8 cellular contexts compared by ENCODE assay signal in the genomic region with DNA sequence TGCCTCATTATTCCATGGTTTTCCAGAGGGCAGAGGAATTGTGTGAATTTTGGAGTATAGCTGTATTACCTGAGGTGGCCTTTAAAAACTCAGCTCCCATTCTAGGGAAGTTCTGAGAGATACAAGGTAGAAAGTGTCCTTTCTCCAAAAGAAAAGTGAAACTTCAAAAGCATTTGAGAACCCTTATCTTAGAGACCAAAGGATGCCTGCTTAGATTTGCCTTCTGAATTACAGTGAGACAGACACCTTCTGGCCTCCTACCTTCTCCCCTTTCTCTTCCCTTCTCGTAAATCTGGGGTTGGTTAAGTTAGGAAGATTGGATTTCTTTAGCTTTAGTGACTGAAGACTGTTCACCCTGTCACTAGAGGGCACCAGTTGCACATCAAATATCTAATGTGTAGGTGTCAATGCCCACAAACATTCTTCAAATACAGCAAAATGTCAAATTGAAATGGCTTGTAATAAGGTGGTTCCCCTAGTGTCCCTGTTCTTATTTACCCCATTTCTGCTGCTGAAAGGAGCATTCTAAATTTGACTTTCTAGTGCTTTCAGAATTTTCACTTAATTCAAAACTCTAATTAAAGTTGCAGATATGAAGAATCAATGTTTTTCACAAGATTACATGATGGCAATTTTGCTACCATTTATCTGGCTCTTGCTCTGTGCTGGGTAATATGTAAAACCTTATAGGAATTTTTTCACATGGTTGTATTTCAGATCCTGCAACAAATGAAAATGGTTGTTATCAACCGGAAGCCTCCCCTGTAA. TPM values are rescaled to one million over a fixed set of nuclear protein-coding genes. Genes with fewer than 3 reads are reported as not detected.
DNase-seq lines count a peak whose midpoint lies in the region; ATAC-seq and TF ChIP-seq lines count a peak whose summit lies in the region.

No MANE protein-coding gene starts in this region.

- peak overlapping the region; percentile 14 for H2AFZ ChIP-seq in mammary epithelial cell (ENCODE audit: low read depth, low read length)

- H3K4me2 ChIP-seq in mammary epithelial cell (ENCODE audit: insufficient read depth, low read depth, low read length) = no peak overlapping the region

- CTCF ChIA-PET in mammary epithelial cell (lab: Charles Lee; ENCODE audit: low non-redundant PET) = interaction anchor here (0.5 to 0.7 kb wide), 5 partner anchors 70 to 1531 kb away, joined by 3 to 7 read pairs (median 3); no protein-coding TSS in a partner anchor

- BruUV-seq in mammary epithelial cell (replicated peaks; lab: Mats Ljungman, UMichigan) = no TSS peak

- ATAC-seq in Right ventricle myocardium superior (ENCODE audit: poor library complexity) = peak; percentile 83
- ATAC-seq in Right ventricle myocardium inferior = no peak
- peak; percentile 86 for ATAC-seq in SK-N-SH treated with all-trans-retinoic acid at 6 μM for 48 hours
- peak; percentile 86 for ATAC-seq in left colon

- dilution Hi-C loops in mammary epithelial cell (cut with HindIII; ENCODE audit: low sequenced_read_pairs) = no loop called here

- no peaks in the 10 kb centered on the region for H3K36me3 ChIP-seq in mammary epithelial cell (ENCODE audit: insufficient read depth, low read length)

- H3K9ac ChIP-seq in mammary epithelial cell (ENCODE audit: insufficient read depth, low read length) = no peak overlapping the region

- DNase-seq in Right ventricle myocardium superior = no peak
- no peak for DNase-seq in Right ventricle myocardium inferior (ENCODE audit: missing footprints)
- DNase-seq in HFF-Myc (ENCODE audit: extremely low read depth, low read depth) = peak; percentile 40
- DNase-seq in MV-4-11 (lab: John Stamatoyannopoulos, UW) = peak; percentile 56
- DNase-seq in mammary epithelial cell = peak; percentile 44
- DNase-seq in left colon = peak in 1 of 2 donors; percentile 54
- DNase-seq in stimulated activated CD4-positive, alpha-beta T cell treated with anti-CD3 and anti-CD28 coated beads, TNF-alpha, amount 100 ng/mL, for 24 hours (ENCODE audit: low read depth in 3 of 3) = peak; percentile 8 to 45 (median 17)

- intact Hi-C loops in Right ventricle myocardium superior (cut with DNase I) (loop anchor here (2.0 kb wide), 1 partner anchor 637 kb away; no protein-coding TSS in a partner anchor), Right ventricle myocardium inferior (cut with DNase I) (loop anchor here (1.0 to 10.0 kb wide), 5 partner anchors 161 to 640 kb away; a partner anchor contains a TSS), mammary epithelial cell (cut with micrococcal nuclease) (loop anchor here (1.0 to 10.0 kb wide), 6 partner anchors 182 to 1281 kb away; a partner anchor contains a TSS), left colon (cut with DNase I, micrococcal nuclease) (no loop called here)

- no peaks in the 10 kb centered on the region for H3K9me3 ChIP-seq in mammary epithelial cell (replicated peaks; ENCODE audit: insufficient read depth, low read length)

- TF ChIP-seq CTCF in HFF-Myc (IDR thresholded peaks at IDR 0.05; ENCODE audit: low read depth, low read length, missing control alignments) = peak; percentile 65
- peak; percentile 62 to 73 for TF ChIP-seq CTCF in mammary epithelial cell (conservative IDR thresholded peaks at IDR 0.05 in 1 of 2, IDR thresholded peaks at IDR 0.05 in 1 of 2; ENCODE audit: extremely low read depth in 1 of 2, insufficient read depth in 1 of 2, low read depth in 1 of 2, low read length in 2 of 2)

- H4K20me1 ChIP-seq in mammary epithelial cell (ENCODE audit: insufficient read depth, low read length) = no peaks in the 10 kb centered on the region

- no peak overlapping the region for H3K4me3 ChIP-seq in HFF-Myc (replicated peaks; ENCODE audit: low read depth, low read length)
- no peak overlapping the region for H3K4me3 ChIP-seq in mammary epithelial cell (replicated peaks in 1 of 3; ENCODE audit: insufficient read depth in 1 of 3, low read depth in 2 of 3, low read length in 3 of 3)

- H3K27me3 ChIP-seq in mammary epithelial cell (ENCODE audit: insufficient read depth, low read length) = no peaks in the 10 kb centered on the region

- 46% methylated on average over 2 of the region's 2 CpGs for WGBS in mammary epithelial cell (ENCODE audit: low coverage, missing lambda C conversion rate)

- H3K27ac ChIP-seq in mammary epithelial cell (ENCODE audit: insufficient read depth, low read depth, low read length) = no peak overlapping the region

- no peaks in the 10 kb centered on the region for H3K4me1 ChIP-seq in mammary epithelial cell (ENCODE audit: insufficient read depth, low read length)

- no peaks in the 10 kb centered on the region for H3K79me2 ChIP-seq in mammary epithelial cell (ENCODE audit: insufficient read depth, low read length)

- in situ Hi-C loops in mammary epithelial cell (cut with MboI; ENCODE audit: low sequenced_read_pairs in 2 of 2) = loop anchor here (10.0 kb wide), 1 partner anchor 641 kb away; no protein-coding TSS in a partner anchor

TF ChIP-seq in SK-N-SH treated with all-trans-retinoic acid at 6 μM for 48 hours, 23 proteins besides CTCF, POLR2A, EP300 and RAD21 (continues in another document):
- TF ChIP-seq TCF4 (CRISPR knock-in tag; IDR thresholded peaks at IDR 0.05; ENCODE audit: borderline replicate concordance) = no peak
- TF ChIP-seq ZNF565 (CRISPR knock-in tag; conservative IDR thresholded peaks at IDR 0.05; ENCODE audit: low read depth) = no peak
- no peak for TF ChIP-seq ZFP3 (CRISPR knock-in tag; IDR thresholded peaks at IDR 0.05)
- TF ChIP-seq SNAI2 (CRISPR knock-in tag; IDR thresholded peaks at IDR 0.05) = no peak
- TF ChIP-seq ZC3H10 (CRISPR knock-in tag; IDR thresholded peaks at IDR 0.05) = no peak
- TF ChIP-seq ARNTL (CRISPR knock-in tag; IDR thresholded peaks at IDR 0.05; ENCODE audit: borderline replicate concordance, low read depth) = no peak
- no peak for TF ChIP-seq CSDC2 (CRISPR knock-in tag; IDR thresholded peaks at IDR 0.05)
- TF ChIP-seq, protein P1, sequence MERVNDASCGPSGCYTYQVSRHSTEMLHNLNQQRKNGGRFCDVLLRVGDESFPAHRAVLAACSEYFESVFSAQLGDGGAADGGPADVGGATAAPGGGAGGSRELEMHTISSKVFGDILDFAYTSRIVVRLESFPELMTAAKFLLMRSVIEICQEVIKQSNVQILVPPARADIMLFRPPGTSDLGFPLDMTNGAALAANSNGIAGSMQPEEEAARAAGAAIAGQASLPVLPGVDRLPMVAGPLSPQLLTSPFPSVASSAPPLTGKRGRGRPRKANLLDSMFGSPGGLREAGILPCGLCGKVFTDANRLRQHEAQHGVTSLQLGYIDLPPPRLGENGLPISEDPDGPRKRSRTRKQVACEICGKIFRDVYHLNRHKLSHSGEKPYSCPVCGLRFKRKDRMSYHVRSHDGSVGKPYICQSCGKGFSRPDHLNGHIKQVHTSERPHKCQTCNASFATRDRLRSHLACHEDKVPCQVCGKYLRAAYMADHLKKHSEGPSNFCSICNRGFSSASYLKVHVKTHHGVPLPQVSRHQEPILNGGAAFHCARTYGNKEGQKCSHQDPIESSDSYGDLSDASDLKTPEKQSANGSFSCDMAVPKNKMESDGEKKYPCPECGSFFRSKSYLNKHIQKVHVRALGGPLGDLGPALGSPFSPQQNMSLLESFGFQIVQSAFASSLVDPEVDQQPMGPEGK (CRISPR knock-in tag; IDR thresholded peaks at IDR 0.05; ENCODE audit: borderline replicate concordance) = no peak
- no peak for TF ChIP-seq ZFP30 (CRISPR knock-in tag; IDR thresholded peaks at IDR 0.05)
- no peak for TF ChIP-seq RARB (CRISPR knock-in tag; IDR thresholded peaks at IDR 0.05)
- TF ChIP-seq, protein P2, sequence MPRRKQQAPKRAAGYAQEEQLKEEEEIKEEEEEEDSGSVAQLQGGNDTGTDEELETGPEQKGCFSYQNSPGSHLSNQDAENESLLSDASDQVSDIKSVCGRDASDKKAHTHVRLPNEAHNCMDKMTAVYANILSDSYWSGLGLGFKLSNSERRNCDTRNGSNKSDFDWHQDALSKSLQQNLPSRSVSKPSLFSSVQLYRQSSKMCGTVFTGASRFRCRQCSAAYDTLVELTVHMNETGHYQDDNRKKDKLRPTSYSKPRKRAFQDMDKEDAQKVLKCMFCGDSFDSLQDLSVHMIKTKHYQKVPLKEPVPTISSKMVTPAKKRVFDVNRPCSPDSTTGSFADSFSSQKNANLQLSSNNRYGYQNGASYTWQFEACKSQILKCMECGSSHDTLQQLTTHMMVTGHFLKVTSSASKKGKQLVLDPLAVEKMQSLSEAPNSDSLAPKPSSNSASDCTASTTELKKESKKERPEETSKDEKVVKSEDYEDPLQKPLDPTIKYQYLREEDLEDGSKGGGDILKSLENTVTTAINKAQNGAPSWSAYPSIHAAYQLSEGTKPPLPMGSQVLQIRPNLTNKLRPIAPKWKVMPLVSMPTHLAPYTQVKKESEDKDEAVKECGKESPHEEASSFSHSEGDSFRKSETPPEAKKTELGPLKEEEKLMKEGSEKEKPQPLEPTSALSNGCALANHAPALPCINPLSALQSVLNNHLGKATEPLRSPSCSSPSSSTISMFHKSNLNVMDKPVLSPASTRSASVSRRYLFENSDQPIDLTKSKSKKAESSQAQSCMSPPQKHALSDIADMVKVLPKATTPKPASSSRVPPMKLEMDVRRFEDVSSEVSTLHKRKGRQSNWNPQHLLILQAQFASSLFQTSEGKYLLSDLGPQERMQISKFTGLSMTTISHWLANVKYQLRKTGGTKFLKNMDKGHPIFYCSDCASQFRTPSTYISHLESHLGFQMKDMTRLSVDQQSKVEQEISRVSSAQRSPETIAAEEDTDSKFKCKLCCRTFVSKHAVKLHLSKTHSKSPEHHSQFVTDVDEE (CRISPR knock-in tag; IDR thresholded peaks at IDR 0.05) = no peak
- no peak for TF ChIP-seq BACH2 (CRISPR knock-in tag; IDR thresholded peaks at IDR 0.05; ENCODE audit: borderline replicate concordance)
- TF ChIP-seq, protein P3, sequence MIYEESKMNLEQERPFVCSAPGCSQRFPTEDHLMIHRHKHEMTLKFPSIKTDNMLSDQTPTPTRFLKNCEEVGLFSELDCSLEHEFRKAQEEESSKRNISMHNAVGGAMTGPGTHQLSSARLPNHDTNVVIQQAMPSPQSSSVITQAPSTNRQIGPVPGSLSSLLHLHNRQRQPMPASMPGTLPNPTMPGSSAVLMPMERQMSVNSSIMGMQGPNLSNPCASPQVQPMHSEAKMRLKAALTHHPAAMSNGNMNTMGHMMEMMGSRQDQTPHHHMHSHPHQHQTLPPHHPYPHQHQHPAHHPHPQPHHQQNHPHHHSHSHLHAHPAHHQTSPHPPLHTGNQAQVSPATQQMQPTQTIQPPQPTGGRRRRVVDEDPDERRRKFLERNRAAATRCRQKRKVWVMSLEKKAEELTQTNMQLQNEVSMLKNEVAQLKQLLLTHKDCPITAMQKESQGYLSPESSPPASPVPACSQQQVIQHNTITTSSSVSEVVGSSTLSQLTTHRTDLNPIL (CRISPR knock-in tag; IDR thresholded peaks at IDR 0.05; ENCODE audit: low read depth) = no peak
- no peak for TF ChIP-seq TOX (CRISPR knock-in tag; IDR thresholded peaks at IDR 0.05; ENCODE audit: borderline replicate concordance)

RNA-seq across cellular contexts. Expression of a gene that starts 46.7 kb away (rescaled TPM):
- total RNA-seq in Right ventricle myocardium superior (17.1 TPM), Right ventricle myocardium inferior (20.3 TPM), mammary epithelial cell (10 to 100 TPM; 47.8 to 64.3 TPM), left colon (10 to 100 TPM; 65.4 to 77.7 TPM)
- polyA plus RNA-seq in mammary epithelial cell = 53.7 TPM
- polyA minus RNA-seq in mammary epithelial cell = 146 TPM

Comparison
In these comparisons a context has a peak if more than half of its experiments do, and no peak if none do; other contexts are left out.
1. DNase-seq: peak in HFF-Myc (single experiment), MV-4-11 (single experiment), mammary epithelial cell (single experiment) and stimulated activated CD4-positive, alpha-beta T cell treated with anti-CD3 and anti-CD28 coated beads, TNF-alpha, amount 100 ng/mL, for 24 hours (3 of 3); none in Right ventricle myocardium superior (single experiment) and Right ventricle myocardium inferior (single experiment).
2. intact Hi-C loops: an anchor here in Right ventricle myocardium superior (2.0 kb wide), Right ventricle myocardium inferior (1.0 to 10.0 kb wide) and mammary epithelial cell (1.0 to 10.0 kb wide); none called in left colon.